ENCODE assay signal across 8 cellular contexts in genomic region chr17:794876-795275, GRCh38. TPM values are rescaled to one million over a fixed set of nuclear protein-coding genes. Genes with fewer than 3 reads are reported as not detected.
DNase-seq lines count a peak whose midpoint lies in the region; ATAC-seq, FAIRE-seq and TF ChIP-seq lines count a peak whose summit lies in the region.

No MANE protein-coding gene starts in this region.

- ATAC-seq in K562 (peak; percentile 93), right cardiac atrium (peak; percentile 77), psoas muscle (peak; percentile 77 to 86 (median 82)), HG03460 (IDR thresholded peaks at IDR 0.05; ENCODE audit: unreplicated experiment) (no peak), GM21381 (IDR thresholded peaks at IDR 0.05; ENCODE audit: unreplicated experiment) (no peak)

- no peak overlapping the region for H3K4me2 ChIP-seq in K562 (ENCODE audit: insufficient read depth, low read length)

- CTCF ChIA-PET in K562 (lab: Yijun Ruan, JAX; ENCODE audit: low intra/inter-chr PET ratio): interaction anchor here (0.6 to 2.5 kb wide), 6 partner anchors 11 to 1902 kb away, joined by 3 to 16 read pairs (median 8); no protein-coding TSS in a partner anchor

- intact Hi-C loops in K562 (cut with micrococcal nuclease): loop anchor here (2.0 to 5.0 kb wide), 2 partner anchors 186 to 202 kb away; partner anchors contain the start of gene TIMM22
- intact Hi-C loops in right cardiac atrium (cut with DNase I): loop anchor here (1.0 to 10.0 kb wide), 5 partner anchors 182 to 260 kb away; partner anchors contain the start of gene NXN (in 1 of the 4)
- intact Hi-C loops in psoas muscle (cut with DNase I): loop anchor here (1.0 to 10.0 kb wide), 5 partner anchors 52 to 262 kb away; no protein-coding TSS in a partner anchor

- TF ChIP-seq EP300 in K562 (IDR thresholded peaks at IDR 0.05; ENCODE audit: low read length): no peak

- no peak overlapping the region for H2AFZ ChIP-seq in K562 (ENCODE audit: low read depth, low read length)

- H3K4me3 ChIP-seq in HUES64 (ENCODE audit: low read length) (no peak overlapping the region), K562 (no peak overlapping the region), right cardiac atrium (ENCODE audit: low read length) (peak overlapping the region; percentile 33), psoas muscle (peak overlapping the region; percentile 61)

- H4K20me1 ChIP-seq in K562 (replicated peaks; ENCODE audit: control insufficient read depth, insufficient read depth, low read length): 0 out of 2 replicates have a peak, but pooled peaks cover 7% of the 10 kb centered on the region

- 45% methylated on average over 17 of the region's 18 CpGs for WGBS in HUES64
- 46% methylated on average over 11 of the region's 18 CpGs for WGBS in K562 (ENCODE audit: insufficient coverage, low coverage, missing lambda C conversion rate)
- WGBS in right cardiac atrium: 4% methylated on average over 18 of the region's 18 CpGs
- 3 to 4% (median 3%) methylated on average over 18 of the region's 18 CpGs for WGBS in psoas muscle, 3 donors

- TF ChIP-seq POLR2A in K562 (conservative IDR thresholded peaks at IDR 0.05): no peak

- H3K27me3 ChIP-seq in HUES64 (ENCODE audit: insufficient read depth, low read length): no peaks in the 10 kb centered on the region
- H3K27me3 ChIP-seq in K562 (ENCODE audit: control insufficient read depth in 2 of 2, insufficient read depth in 2 of 2, low read length in 2 of 2): peaks cover 6 to 20% of the 10 kb centered on the region in 2 experiments; a peak in 4 of 5 replicates
- no peaks in the 10 kb centered on the region for H3K27me3 ChIP-seq in right cardiac atrium (ENCODE audit: control insufficient read depth, insufficient read depth)
- no peaks in the 10 kb centered on the region for H3K27me3 ChIP-seq in psoas muscle (ENCODE audit: insufficient read depth in 3 of 3, low read length in 2 of 3)

- POLR2A ChIA-PET in K562 (lab: Yijun Ruan, JAX): no interaction called here

- no peaks in the 10 kb centered on the region for H3K9me1 ChIP-seq in K562 (ENCODE audit: control insufficient read depth, insufficient read depth, low read length)

- H3K9me3 ChIP-seq in HUES64 (ENCODE audit: insufficient read depth, low read depth, low read length): no peaks in the 10 kb centered on the region
- no peaks in the 10 kb centered on the region for H3K9me3 ChIP-seq in K562 (replicated peaks; ENCODE audit: control insufficient read depth, insufficient read depth, low read depth, low read length)
- no peaks in the 10 kb centered on the region for H3K9me3 ChIP-seq in right cardiac atrium (ENCODE audit: control insufficient read depth, low read length)
- H3K9me3 ChIP-seq in psoas muscle: no peaks in the 10 kb centered on the region

- peak; percentile 76 to 81 (median 77) for TF ChIP-seq CTCF in K562 (IDR thresholded peaks at IDR 0.05 in 2 of 3, conservative IDR thresholded peaks at IDR 0.05 in 1 of 3; ENCODE audit: insufficient read depth in 2 of 3, low read depth in 1 of 3, low read length in 3 of 3)
- peak; percentile 88 for TF ChIP-seq CTCF in psoas muscle (IDR thresholded peaks at IDR 0.05)

- H3K4me1 ChIP-seq in HUES64 (ENCODE audit: insufficient read depth, low read length): peaks cover 5% of the 10 kb centered on the region; the same call in 1 of the 2 replicates
- peaks cover 0 to 3% of the 10 kb centered on the region in 2 experiments; a peak in 1 of 5 replicates for H3K4me1 ChIP-seq in K562 (replicated peaks in 1 of 2; ENCODE audit: control insufficient read depth in 2 of 2, insufficient read depth in 2 of 2, low read length in 2 of 2)
- H3K4me1 ChIP-seq in right cardiac atrium (ENCODE audit: control insufficient read depth, insufficient read depth, low read length): no peaks in the 10 kb centered on the region
- peaks cover 28% of the 10 kb centered on the region for H3K4me1 ChIP-seq in psoas muscle

- H3K36me3 ChIP-seq in HUES64 (ENCODE audit: insufficient read depth, low read length) (peaks cover 35% of the 10 kb centered on the region), K562 (ENCODE audit: control insufficient read depth, insufficient read depth, low read length) (peaks cover 23% of the 10 kb centered on the region; the same call in 1 of the 3 replicates), psoas muscle (ENCODE audit: insufficient read depth in 1 of 2, low read depth in 1 of 2) (peaks cover 0 to 34% of the 10 kb centered on the region in 2 donors)

- peak; percentile 68 to 85 for TF ChIP-seq RAD21 in K562 (CRISPR knock-in tag; conservative IDR thresholded peaks at IDR 0.05 in 1 of 2, IDR thresholded peaks at IDR 0.05 in 1 of 2)

- peak; percentile 52 for DNase-seq in COLO668 (lab: John Stamatoyannopoulos, UW; ENCODE audit: unreplicated experiment)
- peak; percentile 62 for DNase-seq in SK-MEL-5 (ENCODE audit: low read depth, low spot score)
- DNase-seq in K562 (ENCODE audit: extremely low read depth in 1 of 4, low spot score in 3 of 4): peak; percentile 54 to 65 (median 61)
- DNase-seq in right cardiac atrium: peak; percentile 89 to 95 (median 94)
- peak; percentile 85 to 93 for DNase-seq in psoas muscle

- H3K27ac ChIP-seq in HUES64 (ENCODE audit: low read depth, low read length) (no peak overlapping the region; the same call in 1 of the 2 replicates), K562 (ENCODE audit: extremely low read depth, low read depth, low read length) (no peak overlapping the region), right cardiac atrium (ENCODE audit: low read length) (no peak overlapping the region), psoas muscle (peak overlapping the region; percentile 30)

- no TSS peak for BruUV-seq in K562 (replicated peaks; lab: Mats Ljungman, UMichigan)

- in situ Hi-C loops in SK-MEL-5 (cut with HindIII; ENCODE audit: low pct_unique_long_range_greater_than_20kb, low sequenced_read_pairs): no loop called here
- in situ Hi-C loops in K562 (cut with MboI): loop anchor here (5.0 kb wide), 1 partner anchor 262 kb away; no protein-coding TSS in a partner anchor

- H3K9ac ChIP-seq in HUES64 (ENCODE audit: low read depth, low read length) (0 out of 2 replicates have a peak overlapping the region, but pooled peaks have one; percentile 1), K562 (ENCODE audit: insufficient read depth in 1 of 2, low read depth in 2 of 2, low read length in 2 of 2) (no peak overlapping the region)

- peak; percentile 83 for FAIRE-seq in K562 (lab: Jason Lieb, UNC)

- no peaks in the 10 kb centered on the region for H3K79me2 ChIP-seq in K562 (ENCODE audit: control insufficient read depth, insufficient read depth, low read length)

RNA-seq across cellular contexts. Expression of gene MRM3, which starts 12.7 kb away (rescaled TPM):
- polyA plus RNA-seq in HUES64 (2013, experiment 1 of 2): 17.9 TPM
- 16.2 TPM for polyA plus RNA-seq in HUES64 (2013, experiment 2 of 2)
- total RNA-seq in SK-MEL-5 (2014; rRNA removed; shearing (Covaris generic)): 29.5 and 33.3 TPM in 2 replicates
- 21.7 and 25.3 TPM in 2 replicates for polyA plus RNA-seq in SK-MEL-5 (2015; cell fraction: cytosol; rRNA removed)
- polyA plus RNA-seq in SK-MEL-5 (2015; cell fraction: nucleus; rRNA removed): 11.8 and 14.8 TPM in 2 replicates
- 19.2 and 25.8 TPM in 2 replicates for total RNA-seq in K562 (2011; cell fraction: chromatin; rRNA removed; ENCODE audit: low replicate concordance)
- total RNA-seq in K562 (2011; cell fraction: nucleolus; rRNA removed): 44.0 and 47.0 TPM in 2 replicates
- total RNA-seq in K562 (2011; cell fraction: nucleoplasm; rRNA removed): 23.2 and 27.1 TPM in 2 replicates
- 24.8 and 40.6 TPM in 2 replicates for total RNA-seq in K562 (2014; rRNA removed)
- total RNA-seq in K562 (2014; rRNA removed; fragmentation: Illumina TruSeq; extraction: Trizol): 16.4 and 19.4 TPM in 2 replicates
- 18.3 and 19.5 TPM in 2 replicates for total RNA-seq in K562 (2015; rRNA removed; fragmentation: Illumina TruSeq; extraction: Trizol)
- total RNA-seq in K562 (2021): 21.2 and 23.0 TPM in 2 replicates
- 19.0 and 23.5 TPM in 2 replicates for polyA plus RNA-seq in K562 (2011; rRNA removed)
- 15.6 and 17.3 TPM in 2 replicates for polyA plus RNA-seq in K562 (2011; cell fraction: cytosol; rRNA removed)
- 13.2 and 17.1 TPM in 2 replicates for polyA plus RNA-seq in K562 (2011; cell fraction: nucleus; rRNA removed)
- polyA plus RNA-seq in K562 (2012): 11.2 and 20.0 TPM in 2 replicates
- polyA plus RNA-seq in K562 (2014; fragmentation: Illumina TruSeq; extraction: Trizol): 13.6 and 18.1 TPM in 2 replicates
- 1 to 10 TPM; 2.4 to 3.7 TPM for polyA plus RNA-seq in K562 (2014; fragmentation: Nextera tagmentation; extraction: Ambion mirVana)
- 19.4 and 24.4 TPM in 2 replicates for polyA plus RNA-seq in K562 (2014; rRNA removed)
- 21.9 and 22.4 TPM in 2 replicates for polyA minus RNA-seq in K562 (2011; rRNA and poly(A)+ RNA removed)
- 12.9 and 13.9 TPM in 2 replicates for polyA minus RNA-seq in K562 (2011; cell fraction: cytosol; rRNA and poly(A)+ RNA removed)
- 18.4 and 26.4 TPM in 2 replicates for polyA minus RNA-seq in K562 (2011; cell fraction: nucleus; rRNA and poly(A)+ RNA removed)
- 10 to 100 TPM; 15.6 to 19.2 (median 17.9) TPM for total RNA-seq in right cardiac atrium
- polyA plus RNA-seq in right cardiac atrium: 20.0 TPM
- 10 to 100 TPM; 17.2 to 30.1 (median 19.5) TPM for total RNA-seq in psoas muscle
- 10 to 100 TPM; 25.9 to 36.2 (median 28.3) TPM for polyA plus RNA-seq in psoas muscle

RNA-seq across cellular contexts. Expression of gene GLOD4, which starts 12.8 kb away (rescaled TPM):
- 48.4 TPM for polyA plus RNA-seq in HUES64 (2013, experiment 1 of 2)
- 48.9 TPM for polyA plus RNA-seq in HUES64 (2013, experiment 2 of 2)
- 83.1 and 89.3 TPM in 2 replicates for total RNA-seq in SK-MEL-5 (2014; rRNA removed; shearing (Covaris generic))
- 72.8 and 87.9 TPM in 2 replicates for polyA plus RNA-seq in SK-MEL-5 (2015; cell fraction: cytosol; rRNA removed)
- polyA plus RNA-seq in SK-MEL-5 (2015; cell fraction: nucleus; rRNA removed): 72.7 and 77.9 TPM in 2 replicates
- total RNA-seq in K562 (2011; cell fraction: chromatin; rRNA removed; ENCODE audit: low replicate concordance): 41.8 and 82.0 TPM in 2 replicates
- total RNA-seq in K562 (2011; cell fraction: nucleolus; rRNA removed): 22.0 and 26.6 TPM in 2 replicates
- 56.0 and 74.9 TPM in 2 replicates for total RNA-seq in K562 (2011; cell fraction: nucleoplasm; rRNA removed)
- 45.3 and 52.0 TPM in 2 replicates for total RNA-seq in K562 (2014; rRNA removed)
- 52.7 and 61.4 TPM in 2 replicates for total RNA-seq in K562 (2014; rRNA removed; fragmentation: Illumina TruSeq; extraction: Trizol)
- 49.8 and 54.6 TPM in 2 replicates for total RNA-seq in K562 (2015; rRNA removed; fragmentation: Illumina TruSeq; extraction: Trizol)
- 55.2 and 64.9 TPM in 2 replicates for total RNA-seq in K562 (2021)
- polyA plus RNA-seq in K562 (2011; rRNA removed): 45.6 and 65.9 TPM in 2 replicates
- polyA plus RNA-seq in K562 (2011; cell fraction: cytosol; rRNA removed): 17.8 and 37.4 TPM in 2 replicates
- polyA plus RNA-seq in K562 (2011; cell fraction: nucleus; rRNA removed): 33.7 and 46.6 TPM in 2 replicates
- 47.2 and 69.3 TPM in 2 replicates for polyA plus RNA-seq in K562 (2012)
- 67.2 and 67.6 TPM in 2 replicates for polyA plus RNA-seq in K562 (2014; fragmentation: Illumina TruSeq; extraction: Trizol)
- 100 to 1,000 TPM in 1 of 2 experiments, 10 to 100 TPM in 1; 62.3 to 109 TPM for polyA plus RNA-seq in K562 (2014; fragmentation: Nextera tagmentation; extraction: Ambion mirVana)
- 69.2 and 81.7 TPM in 2 replicates for polyA plus RNA-seq in K562 (2014; rRNA removed)
- polyA minus RNA-seq in K562 (2011; rRNA and poly(A)+ RNA removed): 42.2 and 59.2 TPM in 2 replicates
- polyA minus RNA-seq in K562 (2011; cell fraction: cytosol; rRNA and poly(A)+ RNA removed): 14.0 and 15.5 TPM in 2 replicates
- polyA minus RNA-seq in K562 (2011; cell fraction: nucleus; rRNA and poly(A)+ RNA removed): 12.1 and 17.2 TPM in 2 replicates
- total RNA-seq in right cardiac atrium: 10 to 100 TPM; 32.4 to 42.9 (median 36.1) TPM
- polyA plus RNA-seq in right cardiac atrium: 23.6 TPM
- total RNA-seq in psoas muscle: 10 to 100 TPM; 18.5 to 25.2 (median 20.8) TPM
- 10 to 100 TPM; 13.5 to 29.2 (median 21.7) TPM for polyA plus RNA-seq in psoas muscle

RNA-seq across cellular contexts. Expression of gene GEMIN4, which starts 42.8 kb away (rescaled TPM):
- polyA plus RNA-seq in HUES64 (2013, experiment 1 of 2): 33.0 TPM
- 30.7 TPM for polyA plus RNA-seq in HUES64 (2013, experiment 2 of 2)
- total RNA-seq in SK-MEL-5 (2014; rRNA removed; shearing (Covaris generic)): 13.0 and 14.4 TPM in 2 replicates
- polyA plus RNA-seq in SK-MEL-5 (2015; cell fraction: cytosol; rRNA removed): 37.9 and 40.5 TPM in 2 replicates
- 22.8 and 27.6 TPM in 2 replicates for polyA plus RNA-seq in SK-MEL-5 (2015; cell fraction: nucleus; rRNA removed)
- 30.0 and 64.9 TPM in 2 replicates for total RNA-seq in K562 (2011; cell fraction: chromatin; rRNA removed; ENCODE audit: low replicate concordance)
- 36.8 and 49.5 TPM in 2 replicates for total RNA-seq in K562 (2011; cell fraction: nucleolus; rRNA removed)
- total RNA-seq in K562 (2011; cell fraction: nucleoplasm; rRNA removed): 43.7 and 49.5 TPM in 2 replicates
- total RNA-seq in K562 (2014; rRNA removed) (16.7 and 25.3 TPM in 2 replicates), K562 (2014; rRNA removed; fragmentation: Illumina TruSeq; extraction: Trizol) (6.3 and 8.6 TPM in 2 replicates), K562 (2015; rRNA removed; fragmentation: Illumina TruSeq; extraction: Trizol) (9.4 and 10.5 TPM in 2 replicates), K562 (2021) (36.6 and 38.5 TPM in 2 replicates), right cardiac atrium (10 to 100 TPM; 12.5 to 15.7 (median 15.1) TPM), psoas muscle (10 to 100 TPM; 11.2 to 21.9 (median 14.8) TPM)
- polyA plus RNA-seq in K562 (2011; rRNA removed) (10.8 and 23.4 TPM in 2 replicates), K562 (2014; fragmentation: Illumina TruSeq; extraction: Trizol) (32.1 and 42.5 TPM in 2 replicates), K562 (2014; fragmentation: Nextera tagmentation; extraction: Ambion mirVana) (1 to 10 TPM; 1.8 to 2.3 TPM), K562 (2014; rRNA removed) (14.3 and 15.8 TPM in 2 replicates), right cardiac atrium (5.6 TPM), psoas muscle (10 to 100 TPM in 2 of 3 donors, 1 to 10 TPM in 1; 7.2 to 12.6 (median 11.4) TPM)
- 9.8 and 21.2 TPM in 2 replicates for polyA plus RNA-seq in K562 (2011; cell fraction: cytosol; rRNA removed)
- 22.9 and 38.2 TPM in 2 replicates for polyA plus RNA-seq in K562 (2011; cell fraction: nucleus; rRNA removed)
- 20.2 and 21.9 TPM in 2 replicates for polyA plus RNA-seq in K562 (2012)
- polyA minus RNA-seq in K562 (2011; rRNA and poly(A)+ RNA removed): 12.4 and 15.3 TPM in 2 replicates
- polyA minus RNA-seq in K562 (2011; cell fraction: cytosol; rRNA and poly(A)+ RNA removed): 13.9 and 15.2 TPM in 2 replicates
- 18.6 and 25.3 TPM in 2 replicates for polyA minus RNA-seq in K562 (2011; cell fraction: nucleus; rRNA and poly(A)+ RNA removed)

Comparison
In these comparisons a context has a peak if more than half of its experiments do, and no peak if none do; other contexts are left out.
1. H3K4me3 ChIP-seq: peak in right cardiac atrium (single experiment) and psoas muscle (single experiment); none in HUES64 (single experiment) and K562 (single experiment).
2. ATAC-seq: peak in K562 (single experiment), right cardiac atrium (2 of 2) and psoas muscle (4 of 4); none in HG03460 (single experiment) and GM21381 (single experiment).
3. Peak in every context shown above with its lines, with median percentiles within 50 percentile points of each other: DNase-seq.